22 cellular contexts compared by ENCODE assay signal in the genomic region with DNA sequence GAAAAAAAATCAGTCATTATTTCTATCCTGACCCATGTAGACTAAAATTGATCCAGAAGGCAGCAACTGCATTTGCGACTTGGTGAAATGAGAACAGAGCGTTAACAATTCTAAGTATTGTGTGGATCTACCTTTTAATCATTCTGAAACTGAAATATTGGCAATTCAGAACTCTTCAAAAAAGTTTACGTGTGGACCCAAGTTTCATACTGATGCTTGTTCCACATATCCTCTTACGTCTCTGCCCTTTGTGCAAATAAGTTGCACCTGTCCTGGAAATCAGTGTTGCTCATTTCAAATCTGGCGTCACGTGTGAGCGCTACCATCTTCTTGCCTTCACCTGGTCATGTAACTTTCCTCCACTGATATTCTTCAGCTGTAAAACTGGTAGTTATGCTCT.
DNase-seq lines count a peak whose midpoint lies in the region; ATAC-seq lines count a peak whose summit lies in the region.
"Had no signal": no experiment of that assay in that cellular context is flagged by ENCODE, and none has a peak within 500 bp of the region (broad histone marks: within the 10 kb centered on the region; RNA-seq: fewer than 3 reads in every experiment).

No MANE protein-coding gene starts in this region.

- ATAC-seq in GM18870 (IDR thresholded peaks at IDR 0.05; ENCODE audit: unreplicated experiment) (peak; percentile 65), GM21529 (IDR thresholded peaks at IDR 0.05; ENCODE audit: unreplicated experiment) (peak; percentile 55), HG03060 (IDR thresholded peaks at IDR 0.05; ENCODE audit: low read depth, unreplicated experiment) (peak; percentile 31)
- ATAC-seq: GM23338, HepG2 had no signal

- no peak for DNase-seq in NCI-H2107 (lab: John Stamatoyannopoulos, UW)
- DNase-seq in germinal center (ENCODE audit: low spot score) = no peak
- no peak for DNase-seq in iPS-NIHi7 (ENCODE audit: extremely low spot score)
- DNase-seq in NOMO-1 treated with DMSO at 0.1 percent for 48 hours (lab: John Stamatoyannopoulos, UW; ENCODE audit: unreplicated experiment) = no peak
- DNase-seq: activated CD4-positive, alpha-beta T cell treated with anti-CD3 and anti-CD28 coated beads for 4 hours; activated effector memory CD4-positive, alpha-beta T cell treated with anti-CD3 and anti-CD28 coated beads, Interleukin-2, amount 50 U/mL, for 16 hours; AML-193; amygdala; effector CD8-positive, alpha-beta T cell; glutamatergic neuron; immature natural killer cell; left ventricle myocardium superior; NCI-H1436 treated with DMSO at 0.1 percent for 48 hours; NCI-H82; RPMI8226; stimulated activated CD4-positive, alpha-beta T cell treated with anti-CD3 and anti-CD28 coated beads, Interleukin-4, amount 100 ng/mL, for 4 hours; substantia nigra had no signal
